ENCODE assay signal across 23 cellular contexts in the genomic region with DNA sequence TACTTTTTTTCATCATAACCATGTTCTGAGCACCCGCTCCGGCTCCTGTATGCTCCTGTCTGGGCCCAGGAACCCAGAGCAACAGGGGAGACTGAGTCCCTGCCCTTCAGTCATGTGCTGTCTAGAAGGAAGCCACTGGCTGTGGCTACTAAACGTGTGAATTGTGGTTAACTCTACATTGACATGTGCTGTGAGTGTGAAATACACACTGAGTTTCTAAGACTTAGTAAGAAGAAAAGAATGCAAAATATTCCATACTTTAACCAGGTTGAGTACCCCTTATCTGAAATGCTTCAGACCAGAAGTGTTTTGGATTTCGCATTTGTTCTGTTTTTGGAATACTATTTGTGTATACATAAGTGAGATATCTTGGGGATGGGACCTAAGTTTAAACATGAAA. TPM values are rescaled to one million over a fixed set of nuclear protein-coding genes. Genes with fewer than 3 reads are reported as not detected.
DNase-seq lines count a peak whose midpoint lies in the region; ATAC-seq and FAIRE-seq lines count a peak whose summit lies in the region.
"Had no signal": no experiment of that assay in that cellular context is flagged by ENCODE, and none has a peak within 500 bp of the region (broad histone marks: within the 10 kb centered on the region; RNA-seq: fewer than 3 reads in every experiment).

No MANE protein-coding gene starts in this region.

- H3K4me1 Mint-ChIP-seq in T-cell: no peaks in the 10 kb centered on the region

- in situ Hi-C loops in ACHN (cut with HindIII; ENCODE audit: low pct_ligation_motif_present, low pct_unique_long_range_greater_than_20kb, low sequenced_read_pairs): loop anchor here (25.0 kb wide), 1 partner anchor 204 kb away; no protein-coding TSS in a partner anchor

- CTCF ChIA-PET in T-cell (lab: Charles Lee): interaction anchor here in 1 of 2 donors (0.6 kb wide), 1 partner anchor 93 kb away, joined by 12 read pairs; no protein-coding TSS in a partner anchor

- peaks cover 20 to 56% of the 10 kb centered on the region in 2 donors for H3K27me3 Mint-ChIP-seq in T-cell

- no peak for ATAC-seq in GM18870 (IDR thresholded peaks at IDR 0.05; ENCODE audit: unreplicated experiment)
- ATAC-seq in T-cell (replicated peaks in 1 of 4): no peak
- ATAC-seq: activated CD8-positive, alpha-beta T cell treated with anti-CD3 and anti-CD28 coated beads for 36 hours had no signal

- peak; percentile 60 for DNase-seq in ACHN
- peak; percentile 74 for DNase-seq in HT1080 (ENCODE audit: low read depth)
- DNase-seq in astrocyte of the hippocampus (ENCODE audit: low read depth, low spot score): peak; percentile 76
- peak; percentile 69 for DNase-seq in kidney tubule cell (ENCODE audit: low spot score)
- no peak for DNase-seq in GM19239 (ENCODE audit: insufficient read length, low spot score)
- no peak for DNase-seq in T-cell
- no peak for DNase-seq in NCI-H69 (lab: John Stamatoyannopoulos, UW)
- DNase-seq: activated CD4-positive, CD25-positive, alpha-beta regulatory T cell treated with anti-CD3 and anti-CD28 coated beads, Interleukin-2, amount 50 U/mL, for 72 hours; activated CD8-positive, alpha-beta T cell treated with anti-CD3 and anti-CD28 coated beads for 36 hours; activated gamma-delta T cell; activated T-cell treated with anti-CD3 and anti-CD28 coated beads for 4 hours; central memory CD4-positive, alpha-beta T cell; dorsolateral prefrontal cortex; foreskin fibroblast; Karpas-422; NCI-H1694 treated with DMSO at 0.1 percent for 48 hours; Right ventricle myocardium superior; sigmoid colon had no signal

- POLR2A ChIA-PET in T-cell (lab: Charles Lee): no interaction called here

- no peak for FAIRE-seq in GM19239 (lab: Jason Lieb, UNC)
- FAIRE-seq: GM18507, HTR-8/SVneo, keratinocyte had no signal

- H3K4me3 Mint-ChIP-seq in T-cell: no peak overlapping the region
- H3K4me3 Mint-ChIP-seq: activated CD8-positive, alpha-beta T cell treated with anti-CD3 and anti-CD28 coated beads for 36 hours; mesothelial cell of epicardium had no signal

- H3K9me3 Mint-ChIP-seq in T-cell: no peaks in the 10 kb centered on the region
- H3K9me3 Mint-ChIP-seq: activated CD8-positive, alpha-beta T cell treated with anti-CD3 and anti-CD28 coated beads for 36 hours; mesothelial cell of epicardium had no signal

- H3K36me3 Mint-ChIP-seq in T-cell: no peaks in the 10 kb centered on the region
- H3K36me3 Mint-ChIP-seq: mesothelial cell of epicardium had no signal

- H3K27ac Mint-ChIP-seq in T-cell: no peak overlapping the region
- H3K27ac Mint-ChIP-seq: activated CD8-positive, alpha-beta T cell treated with anti-CD3 and anti-CD28 coated beads for 36 hours; mesothelial cell of epicardium had no signal

RNA-seq across cellular contexts. Expression of a gene that starts 42.8 kb away (rescaled TPM):
- 1.5 and 2.3 TPM in 2 replicates for total RNA-seq in HT1080 (2014; rRNA removed; shearing (Covaris generic))
- 1.9 TPM in 2 replicates for polyA plus RNA-seq in HT1080 (2015; cell fraction: cytosol; rRNA removed)
- 4.4 and 4.8 TPM in 2 replicates for polyA plus RNA-seq in HT1080 (2015; cell fraction: nucleus; rRNA removed)
- under 1 TPM in 3 of 5 donors, not detected in 2; 0.13 to 0.18 (median 0.16) TPM for total RNA-seq in T-cell
- total RNA-seq: activated CD8-positive, alpha-beta T cell treated with anti-CD3 and anti-CD28 coated beads for 36 hours had no signal

Comparison
In these comparisons a context has a peak if more than half of its experiments do, and no peak if none do; other contexts are left out.
1. DNase-seq: peak in ACHN (single experiment), HT1080 (single experiment), astrocyte of the hippocampus (single experiment) and kidney tubule cell (single experiment); none in GM19239 (single experiment), T-cell (0 of 34) and NCI-H69 (single experiment).